11 cellular contexts compared by ENCODE assay signal in genomic region chr20:4006640-4007039, GRCh38. TPM values are rescaled to one million over a fixed set of nuclear protein-coding genes. Genes with fewer than 3 reads are reported as not detected.
A peak's percentile ranks its signal among the peaks of the same experiment; 100 is the strongest.
DNase-seq lines count a peak whose midpoint lies in the region; ATAC-seq and TF ChIP-seq lines count a peak whose summit lies in the region.
"Had no signal": no experiment of that assay in that cellular context is flagged by ENCODE, and none has a peak within 500 bp of the region (broad histone marks: within the 10 kb centered on the region; RNA-seq: fewer than 3 reads in every experiment).

No MANE protein-coding gene starts in this region.

- peak overlapping the region; percentile 0 for H3K27ac ChIP-seq in cardiac muscle cell
- H3K27ac ChIP-seq: hepatocyte had no signal

- H3K9me3 ChIP-seq in cardiac muscle cell (ENCODE audit: low read depth), result no peaks in the 10 kb centered on the region

- no peaks in the 10 kb centered on the region for H3K27me3 ChIP-seq in cardiac muscle cell
- H3K27me3 ChIP-seq: hepatocyte had no signal

- no peak for TF ChIP-seq CTCF in cardiac muscle cell (IDR thresholded peaks at IDR 0.05; ENCODE audit: low read depth, low read length)

- H3K4me3 ChIP-seq in cardiac muscle cell, result no peak overlapping the region
- H3K4me3 ChIP-seq: hepatocyte had no signal

- ATAC-seq in SK-N-SH treated with all-trans-retinoic acid at 6 μM for 48 hours, result peak; percentile 82
- ATAC-seq in GM18520 (IDR thresholded peaks at IDR 0.05; ENCODE audit: unreplicated experiment), result no peak
- ATAC-seq in GM19467 (IDR thresholded peaks at IDR 0.05; ENCODE audit: unreplicated experiment), result no peak
- ATAC-seq: activated CD8-positive, alpha-beta T cell treated with anti-CD3 and anti-CD28 coated beads for 36 hours had no signal

- intact Hi-C loops in posterior cingulate gyrus (cut with DNase I), result no loop called here

- H3K36me3 ChIP-seq in cardiac muscle cell, result no peaks in the 10 kb centered on the region

- DNase-seq in DMS 273 (lab: John Stamatoyannopoulos, UW; ENCODE audit: unreplicated experiment), result peak; percentile 88
- peak in 1 of 2 donors; percentile 58 for DNase-seq in cardiac muscle cell (ENCODE audit: low read depth in 1 of 2, low spot score in 1 of 2)
- DNase-seq in posterior cingulate gyrus, result peak in 9 of 10 donors; percentile 38 to 92 (median 66)
- DNase-seq in activated CD4-positive, CD25-positive, alpha-beta regulatory T cell treated with anti-CD3 and anti-CD28 coated beads, Interleukin-2, amount 50 U/mL, for 72 hours, result no peak
- no peak for DNase-seq in activated effector memory CD4-positive, alpha-beta T cell treated with Interleukin-2 at 50 U/mL for 16 hours
- DNase-seq: activated CD8-positive, alpha-beta T cell treated with anti-CD3 and anti-CD28 coated beads for 36 hours; NCI-H146 had no signal

- H3K4me1 ChIP-seq in cardiac muscle cell (ENCODE audit: low read depth), result no peaks in the 10 kb centered on the region

TF ChIP-seq in SK-N-SH treated with all-trans-retinoic acid at 6 μM for 48 hours, 23 proteins besides CTCF, POLR2A, EP300 and RAD21:
- TF ChIP-seq TCF4 (CRISPR knock-in tag; IDR thresholded peaks at IDR 0.05; ENCODE audit: borderline replicate concordance) (no peak), PATZ1 (CRISPR knock-in tag; IDR thresholded peaks at IDR 0.05; ENCODE audit: borderline replicate concordance) (no peak), PPARA (CRISPR knock-in tag; IDR thresholded peaks at IDR 0.05; ENCODE audit: borderline replicate concordance) (no peak), ZNF70 (CRISPR knock-in tag; IDR thresholded peaks at IDR 0.05) (no peak), ISL1 (CRISPR knock-in tag; IDR thresholded peaks at IDR 0.05) (no peak), SNAI2 (CRISPR knock-in tag; IDR thresholded peaks at IDR 0.05) (no peak), POU6F1 (CRISPR knock-in tag; IDR thresholded peaks at IDR 0.05; ENCODE audit: borderline replicate concordance, low read depth) (no peak), ZFP3 (CRISPR knock-in tag; IDR thresholded peaks at IDR 0.05) (no peak), ZNF565 (CRISPR knock-in tag; conservative IDR thresholded peaks at IDR 0.05; ENCODE audit: low read depth) (no peak), TOX (CRISPR knock-in tag; IDR thresholded peaks at IDR 0.05; ENCODE audit: borderline replicate concordance) (no peak), BACH2 (CRISPR knock-in tag; IDR thresholded peaks at IDR 0.05; ENCODE audit: borderline replicate concordance) (no peak), ZC3H10 (CRISPR knock-in tag; IDR thresholded peaks at IDR 0.05) (no peak), ZNF8 (CRISPR knock-in tag; IDR thresholded peaks at IDR 0.05) (no peak), GLIS3 (CRISPR knock-in tag; IDR thresholded peaks at IDR 0.05) (no peak), TSHZ2 (CRISPR knock-in tag; IDR thresholded peaks at IDR 0.05) (no peak), ZFP30 (CRISPR knock-in tag; IDR thresholded peaks at IDR 0.05) (no peak)

RNA-seq across cellular contexts. Expression of gene RNF24, which starts 8.7 kb away (rescaled TPM):
- total RNA-seq in cardiac muscle cell, result 4.4 and 7.7 TPM in 2 replicates
- 16.1 and 23.8 TPM in 2 replicates for polyA plus RNA-seq in cardiac muscle cell

Comparison
In these comparisons a context has a peak if more than half of its experiments do, and no peak if none do; other contexts are left out.
1. DNase-seq: peak in DMS 273 (single experiment) and posterior cingulate gyrus (9 of 10); none in activated CD4-positive, CD25-positive, alpha-beta regulatory T cell treated with anti-CD3 and anti-CD28 coated beads, Interleukin-2, amount 50 U/mL, for 72 hours (single experiment) and activated effector memory CD4-positive, alpha-beta T cell treated with Interleukin-2 at 50 U/mL for 16 hours (single experiment).